9 cellular contexts compared by ENCODE assay signal in genomic region chr20:41411458-41411857, GRCh38. TPM values are rescaled to one million over a fixed set of nuclear protein-coding genes. Genes with fewer than 3 reads are reported as not detected.
DNase-seq lines count a peak whose midpoint lies in the region; ATAC-seq, FAIRE-seq and TF ChIP-seq lines count a peak whose summit lies in the region.
"Had no signal": no experiment of that assay in that cellular context is flagged by ENCODE, and none has a peak within 500 bp of the region (broad histone marks: within the 10 kb centered on the region; RNA-seq: fewer than 3 reads in every experiment).

No MANE protein-coding gene starts in this region.

- H3K27me3 ChIP-seq in adrenal gland (no peaks in the 10 kb centered on the region), body of pancreas (no peaks in the 10 kb centered on the region)

- H3K9me3 ChIP-seq in adrenal gland (replicated peaks in 1 of 3) (no peaks in the 10 kb centered on the region), mucosa of descending colon (no peaks in the 10 kb centered on the region), body of pancreas (no peaks in the 10 kb centered on the region)

- peak; percentile 29 for FAIRE-seq in A204.1 (lab: Jason Lieb, UNC)

- WGBS in adrenal gland, 4 donors = 13 to 20% (median 15%) methylated on average over 2 of the region's 2 CpGs
- WGBS in body of pancreas, 2 donors = 28 to 32% methylated on average over 2 of the region's 2 CpGs

- TF ChIP-seq CTCF in HFF-Myc (IDR thresholded peaks at IDR 0.05; ENCODE audit: low read depth, low read length, missing control alignments) (peak; percentile 28), adrenal gland (IDR thresholded peaks at IDR 0.05) (peak; percentile 23 to 57 (median 44)), mucosa of descending colon (IDR thresholded peaks at IDR 0.05) (no peak), body of pancreas (IDR thresholded peaks at IDR 0.05) (peak in 3 of 7 experiments; percentile 16 to 37 (median 31))

- H3K27ac ChIP-seq in adrenal gland (peak overlapping the region in 3 of 5 donors; percentile 27 to 57 (median 43)), body of pancreas (no peak overlapping the region)

- H3K36me3 ChIP-seq in adrenal gland (replicated peaks in 1 of 2) (peaks cover 0 to 79% of the 10 kb centered on the region in 2 donors), mucosa of descending colon (ENCODE audit: low read depth) (peaks cover 15% of the 10 kb centered on the region), body of pancreas (replicated peaks in 1 of 2; ENCODE audit: insufficient read depth in 1 of 2, low read depth in 2 of 2) (peaks cover 0 to 64% of the 10 kb centered on the region in 2 donors)

- H3K4me1 ChIP-seq in adrenal gland (replicated peaks in 1 of 2) = peaks cover 0 to 15% of the 10 kb centered on the region in 2 donors
- peaks cover 5% of the 10 kb centered on the region for H3K4me1 ChIP-seq in mucosa of descending colon (ENCODE audit: low read depth)
- H3K4me1 ChIP-seq in body of pancreas = no peaks in the 10 kb centered on the region

- intact Hi-C loops in adrenal gland (cut with DNase I) = loop anchor here (5.0 to 10.0 kb wide), 2 partner anchors 67 to 69 kb away; partner anchors contain the start of gene LPIN3 (in 2 of the 2)
- intact Hi-C loops in mucosa of descending colon (cut with DNase I, micrococcal nuclease) = no loop called here
- intact Hi-C loops in body of pancreas (cut with DNase I) = no loop called here

- ATAC-seq in HG02885 (IDR thresholded peaks at IDR 0.05; ENCODE audit: poor library complexity, unreplicated experiment) (no peak), mucosa of descending colon (no peak), body of pancreas (no peak), HG03354 (IDR thresholded peaks at IDR 0.05; ENCODE audit: poor library complexity, severe bottlenecking, unreplicated experiment) (no peak)

- TF ChIP-seq POLR2A in adrenal gland (IDR thresholded peaks at IDR 0.05) = no peak
- no peak for TF ChIP-seq POLR2A in body of pancreas (IDR thresholded peaks at IDR 0.05)

- DNase-seq in HFF-Myc (ENCODE audit: extremely low read depth, low read depth) (no peak), adrenal gland (no peak), inferior parietal cortex (ENCODE audit: extremely low spot score) (peak; percentile 65), mucosa of descending colon (no peak), body of pancreas (no peak)
- DNase-seq: NCI-H1417 treated with DMSO at 0.1 percent for 48 hours had no signal

- H3K4me3 ChIP-seq in HFF-Myc (replicated peaks; ENCODE audit: low read depth, low read length) (no peak overlapping the region), adrenal gland (no peak overlapping the region), mucosa of descending colon (no peak overlapping the region), body of pancreas (no peak overlapping the region)

RNA-seq across cellular contexts. Expression of gene EMILIN3, which starts 44.8 kb away (rescaled TPM):
- 1 to 10 TPM in 6 of 8 donors, under 1 TPM in 2; 0.54 to 4.1 (median 1.6) TPM for total RNA-seq in adrenal gland
- 1 to 10 TPM in 2 of 3 donors, under 1 TPM in 1; 0.42 to 2.7 (median 1.2) TPM for polyA plus RNA-seq in adrenal gland
- total RNA-seq in mucosa of descending colon = 1 to 10 TPM in 1 of 3 donors, under 1 TPM in 1, not detected in 1; 0.23 to 4.0 TPM
- under 1 TPM in 1 of 2 donors, not detected in 1; 0.26 TPM for total RNA-seq in body of pancreas

Comparison
In these comparisons a context has a peak if more than half of its experiments do, and no peak if none do; other contexts are left out.
1. H3K27ac ChIP-seq: peak in adrenal gland (3 of 5); none in body of pancreas (0 of 4).
2. intact Hi-C loops: an anchor here in adrenal gland (5.0 to 10.0 kb wide); none called in mucosa of descending colon and body of pancreas.